ENCODE assay signal across 19 cellular contexts in genomic region chr13:114123876-114124275, GRCh38. TPM values are rescaled to one million over a fixed set of nuclear protein-coding genes. Genes with fewer than 3 reads are reported as not detected.
DNase-seq lines count a peak whose midpoint lies in the region; ATAC-seq, FAIRE-seq and TF ChIP-seq lines count a peak whose summit lies in the region.
"Had no signal": no experiment of that assay in that cellular context is flagged by ENCODE, and none has a peak within 500 bp of the region (broad histone marks: within the 10 kb centered on the region; RNA-seq: fewer than 3 reads in every experiment).

No MANE protein-coding gene starts in this region.

- H3K9ac ChIP-seq in astrocyte (ENCODE audit: low read length), result no peak overlapping the region
- H3K9ac ChIP-seq: GM23248 had no signal

- H3K27ac ChIP-seq in astrocyte (ENCODE audit: low read depth, low read length) (no peak overlapping the region), thyroid gland (no peak overlapping the region)
- H3K27ac ChIP-seq: GM23248 had no signal

- peaks cover 84% of the 10 kb centered on the region for H3K79me2 ChIP-seq in astrocyte (ENCODE audit: insufficient read depth, low read length)

- peaks cover 77% of the 10 kb centered on the region for H3K4me1 Mint-ChIP-seq in activated naive CD4-positive, alpha-beta T cell treated with anti-CD3 and anti-CD28 coated beads, Interleukin-2, amount 10 ng/mL, durations not matched to agents 7 days and 5 days
- H3K4me1 Mint-ChIP-seq in HFFc6 (ENCODE audit: low read depth) (peaks cover 76% of the 10 kb centered on the region), astrocyte (ENCODE audit: low read depth, unreplicated experiment) (peaks cover 55% of the 10 kb centered on the region), osteocyte (ENCODE audit: unreplicated experiment) (peaks cover 62% of the 10 kb centered on the region)

- H2AFZ ChIP-seq in astrocyte (ENCODE audit: low read depth, low read length), result no peak overlapping the region
- H2AFZ ChIP-seq: GM23248 had no signal

- WGBS in thyroid gland, 2 donors, result 93 to 96% methylated on average over 14 of the region's 14 CpGs

- H3K9me3 ChIP-seq in astrocyte (ENCODE audit: insufficient read depth, low read depth, low read length) (no peaks in the 10 kb centered on the region), thyroid gland (no peaks in the 10 kb centered on the region)

- H3K4me1 ChIP-seq in astrocyte (ENCODE audit: insufficient read depth, low read length) (peaks cover 58% of the 10 kb centered on the region), thyroid gland (peaks cover 8 to 19% of the 10 kb centered on the region in 2 donors)

- no peak overlapping the region for H3K4me2 ChIP-seq in astrocyte (ENCODE audit: low read length)

- DNase-seq in activated naive CD4-positive, alpha-beta T cell treated with anti-CD3 and anti-CD28 coated beads, Interleukin-2, amount 10 ng/mL, durations not matched to agents 7 days and 5 days, result no peak
- no peak for DNase-seq in activated naive CD4-positive, alpha-beta T cell treated with anti-CD3 and anti-CD28 coated beads, Interleukin-2, amount 50 U/mL, for 72 hours (ENCODE audit: low spot score in 2 of 2)
- DNase-seq in HFFc6, result no peak
- no peak for DNase-seq in astrocyte (ENCODE audit: low read depth)
- no peak for DNase-seq in osteocyte (ENCODE audit: extremely low spot score, unreplicated experiment)
- no peak for DNase-seq in NAMALWA (ENCODE audit: low spot score)
- DNase-seq in thyroid gland, result no peak
- DNase-seq in medulla oblongata (ENCODE audit: extremely low spot score), result no peak
- DNase-seq: GF-D8, GM23248, NCI-H1048, NCI-H146, NCI-H2081 treated with DMSO at 0.1 percent for 48 hours, NCI-H226, NCI-H526, RPMI8226 had no signal

- no peak for TF ChIP-seq POLR2A in thyroid gland (IDR thresholded peaks at IDR 0.05)

- no peak for TF ChIP-seq CTCF in HFFc6 (IDR thresholded peaks at IDR 0.05)
- TF ChIP-seq CTCF in astrocyte (IDR thresholded peaks at IDR 0.05; ENCODE audit: insufficient read depth, low read depth, low read length), result no peak
- TF ChIP-seq CTCF in osteocyte (IDR thresholded peaks at IDR 0.05), result no peak
- TF ChIP-seq CTCF in thyroid gland (IDR thresholded peaks at IDR 0.05), result no peak

- H3K4me3 Mint-ChIP-seq in activated naive CD4-positive, alpha-beta T cell treated with anti-CD3 and anti-CD28 coated beads, Interleukin-2, amount 10 ng/mL, durations not matched to agents 7 days and 5 days, result no peak overlapping the region
- H3K4me3 Mint-ChIP-seq in HFFc6, result no peak overlapping the region
- peak overlapping the region; percentile 5 for H3K4me3 Mint-ChIP-seq in astrocyte (ENCODE audit: unreplicated experiment)
- no peak overlapping the region for H3K4me3 Mint-ChIP-seq in osteocyte (ENCODE audit: unreplicated experiment)

- H3K36me3 Mint-ChIP-seq in activated naive CD4-positive, alpha-beta T cell treated with anti-CD3 and anti-CD28 coated beads, Interleukin-2, amount 10 ng/mL, durations not matched to agents 7 days and 5 days, result peaks cover 60% of the 10 kb centered on the region
- peaks cover 8 to 39% of the 10 kb centered on the region in 2 donors for H3K36me3 Mint-ChIP-seq in activated naive CD4-positive, alpha-beta T cell treated with anti-CD3 and anti-CD28 coated beads, Interleukin-2, amount 50 U/mL, for 72 hours
- H3K36me3 Mint-ChIP-seq in HFFc6 (ENCODE audit: low read depth) (peaks cover 24% of the 10 kb centered on the region), astrocyte (ENCODE audit: low read depth, unreplicated experiment) (peaks cover 14% of the 10 kb centered on the region), osteocyte (ENCODE audit: unreplicated experiment) (peaks cover 3% of the 10 kb centered on the region)

- no peak for ATAC-seq in activated naive CD4-positive, alpha-beta T cell treated with anti-CD3 and anti-CD28 coated beads, Interleukin-2, amount 50 U/mL, for 72 hours
- ATAC-seq: K562 had no signal

- H3K27me3 Mint-ChIP-seq in activated naive CD4-positive, alpha-beta T cell treated with anti-CD3 and anti-CD28 coated beads, Interleukin-2, amount 10 ng/mL, durations not matched to agents 7 days and 5 days, result no peaks in the 10 kb centered on the region
- peaks cover 11% of the 10 kb centered on the region for H3K27me3 Mint-ChIP-seq in HFFc6 (ENCODE audit: insufficient read depth)
- no peaks in the 10 kb centered on the region for H3K27me3 Mint-ChIP-seq in astrocyte (ENCODE audit: low read depth, unreplicated experiment)
- no peaks in the 10 kb centered on the region for H3K27me3 Mint-ChIP-seq in osteocyte (ENCODE audit: unreplicated experiment)

- peaks cover 62% of the 10 kb centered on the region for H4K20me1 ChIP-seq in astrocyte (ENCODE audit: insufficient read depth, low read length)

- H3K27ac Mint-ChIP-seq in activated naive CD4-positive, alpha-beta T cell treated with anti-CD3 and anti-CD28 coated beads, Interleukin-2, amount 10 ng/mL, durations not matched to agents 7 days and 5 days, result peak overlapping the region; percentile 50
- H3K27ac Mint-ChIP-seq in activated naive CD4-positive, alpha-beta T cell treated with anti-CD3 and anti-CD28 coated beads, Interleukin-2, amount 50 U/mL, for 72 hours, result no peak overlapping the region
- peak overlapping the region; percentile 75 for H3K27ac Mint-ChIP-seq in HFFc6
- no peak overlapping the region for H3K27ac Mint-ChIP-seq in astrocyte (ENCODE audit: unreplicated experiment)
- H3K27ac Mint-ChIP-seq in osteocyte (ENCODE audit: unreplicated experiment), result peak overlapping the region; percentile 10

- H3K36me3 ChIP-seq in astrocyte (ENCODE audit: insufficient read depth, low read length) (no peaks in the 10 kb centered on the region), thyroid gland (no peaks in the 10 kb centered on the region)

- CTCF ChIA-PET in activated naive CD4-positive, alpha-beta T cell treated with anti-CD3 and anti-CD28 coated beads, Interleukin-2, amount 10 ng/mL, durations not matched to agents 7 days and 5 days (lab: Charles Lee), result interaction anchor here (0.6 to 1.5 kb wide), 3 partner anchors 9 to 103 kb away, joined by 3 to 4 read pairs (median 3); no protein-coding TSS in a partner anchor

- H3K27me3 ChIP-seq in astrocyte (ENCODE audit: insufficient read depth, low read length), result no peaks in the 10 kb centered on the region
- H3K27me3 ChIP-seq in thyroid gland, result no peaks in the 10 kb centered on the region

- H3K9me3 Mint-ChIP-seq in activated naive CD4-positive, alpha-beta T cell treated with anti-CD3 and anti-CD28 coated beads, Interleukin-2, amount 10 ng/mL, durations not matched to agents 7 days and 5 days, result peaks cover 18% of the 10 kb centered on the region
- peaks cover 0 to 15% of the 10 kb centered on the region in 2 donors for H3K9me3 Mint-ChIP-seq in activated naive CD4-positive, alpha-beta T cell treated with anti-CD3 and anti-CD28 coated beads, Interleukin-2, amount 50 U/mL, for 72 hours
- H3K9me3 Mint-ChIP-seq in HFFc6 (peaks cover 8% of the 10 kb centered on the region), astrocyte (ENCODE audit: unreplicated experiment) (no peaks in the 10 kb centered on the region), osteocyte (ENCODE audit: unreplicated experiment) (no peaks in the 10 kb centered on the region)

- no peak for FAIRE-seq in astrocyte (lab: Jason Lieb, UNC)
- FAIRE-seq: K562 had no signal

- H3K4me3 ChIP-seq in astrocyte (ENCODE audit: insufficient read depth, low read depth, low read length), result no peak overlapping the region
- H3K4me3 ChIP-seq in thyroid gland (replicated peaks in 1 of 3), result no peak overlapping the region
- H3K4me3 ChIP-seq: GM23248, K562 had no signal

- intact Hi-C loops in thyroid gland (cut with DNase I), result no loop called here

RNA-seq across cellular contexts. Expression of gene RASA3, which starts 8.5 kb away (rescaled TPM):
- 10 to 100 TPM; 39.4 to 44.1 TPM for total RNA-seq in activated naive CD4-positive, alpha-beta T cell treated with anti-CD3 and anti-CD28 coated beads, Interleukin-2, amount 50 U/mL, for 72 hours
- total RNA-seq in HFFc6 (2021; fragmentation: NEBNext Ultra II Directional; extraction: Animal tissue kit (Norgen Biotek cat#: 25700)), result 10 to 100 TPM; 31.6 to 37.6 (median 33.1) TPM
- 41.1 and 41.4 TPM in 2 replicates for total RNA-seq in astrocyte
- 44.8 and 45.5 TPM in 2 replicates for total RNA-seq in osteocyte
- 10 to 100 TPM; 22.3 to 32.3 (median 25.5) TPM for total RNA-seq in thyroid gland

RNA-seq across cellular contexts. Expression of gene CFAP97D2, which starts 55.2 kb away (rescaled TPM):
- total RNA-seq in activated naive CD4-positive, alpha-beta T cell treated with anti-CD3 and anti-CD28 coated beads, Interleukin-2, amount 50 U/mL, for 72 hours, result not detected
- total RNA-seq in HFFc6 (2021; fragmentation: NEBNext Ultra II Directional; extraction: Animal tissue kit (Norgen Biotek cat#: 25700)), result not detected
- total RNA-seq in astrocyte (not detected in 2 replicates), osteocyte (not detected in 2 replicates), thyroid gland (not detected)
- total RNA-seq: A172, GM23248, K562, OCI-LY7 had no signal

Comparison
In these comparisons a context has a peak if more than half of its experiments do, and no peak if none do; other contexts are left out.
1. H3K27ac Mint-ChIP-seq: peak in activated naive CD4-positive, alpha-beta T cell treated with anti-CD3 and anti-CD28 coated beads, Interleukin-2, amount 10 ng/mL, durations not matched to agents 7 days and 5 days (single experiment), HFFc6 (single experiment) and osteocyte (single experiment); none in activated naive CD4-positive, alpha-beta T cell treated with anti-CD3 and anti-CD28 coated beads, Interleukin-2, amount 50 U/mL, for 72 hours (0 of 2) and astrocyte (single experiment).